Comparison of ENCODE assay signal across 8 cellular contexts in the genomic region with DNA sequence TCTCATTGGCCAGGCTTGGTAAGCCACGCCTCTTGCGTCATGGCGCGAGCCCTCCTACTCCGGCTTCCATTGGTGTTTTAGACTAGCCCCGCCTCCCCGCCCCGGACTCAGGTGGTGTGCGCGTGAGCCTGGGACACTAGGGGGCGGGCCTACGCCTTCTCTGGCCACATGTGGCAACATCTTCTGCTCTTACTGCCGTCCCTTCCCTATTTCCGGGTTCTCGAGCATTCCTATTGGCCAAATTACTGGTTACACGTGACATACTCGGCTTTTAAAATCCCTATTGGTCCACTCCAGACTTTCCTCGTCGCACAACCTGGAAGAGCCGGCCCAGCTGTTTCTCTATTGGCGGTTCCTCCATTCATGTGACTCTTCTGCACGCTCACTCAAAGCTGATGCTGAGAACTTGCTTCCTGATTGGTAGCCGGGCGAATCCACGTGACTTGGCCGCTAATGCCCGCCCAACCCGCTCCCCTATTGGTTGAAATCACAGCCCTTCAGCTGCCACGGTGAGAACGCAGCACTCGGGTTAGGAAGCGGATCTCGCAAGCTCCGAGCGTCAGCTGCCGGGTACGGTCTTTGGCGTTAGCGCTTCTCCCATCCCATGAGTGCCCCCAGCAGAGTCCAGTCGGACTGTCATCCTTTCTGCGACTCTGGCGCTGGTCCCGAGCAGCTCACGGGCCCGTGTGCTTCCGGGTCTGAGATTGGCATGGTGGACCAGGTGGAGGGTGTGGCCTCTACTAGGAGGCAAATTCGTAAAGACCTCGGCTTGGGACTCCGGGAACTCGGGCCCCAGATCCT. TPM values are rescaled to one million over a fixed set of nuclear protein-coding genes. Genes with fewer than 3 reads are reported as not detected.
DNase-seq lines count a peak whose midpoint lies in the region; ATAC-seq and TF ChIP-seq lines count a peak whose summit lies in the region.

TSS of gene BLOC1S3 (plus strand) at position 523 of the 801 bp plus-strand sequence. CDS start 513 bp downstream, outside the sequence.

- peaks cover 32% of the 10 kb centered on the region for H3K36me3 Mint-ChIP-seq in dendritic cell treated with granulocyte-macrophage colony-stimulating factor and Interleukin-4, amounts not matched to agents 40 ng/mL and 50 ng/mL, for 4 days (ENCODE audit: low read depth)

- H3K27ac Mint-ChIP-seq in dendritic cell treated with granulocyte-macrophage colony-stimulating factor and Interleukin-4, amounts not matched to agents 40 ng/mL and 50 ng/mL, for 4 days: peak within 1 kb of the TSS; percentile 89

- peak within 1 kb of the TSS; percentile 84 to 97 for H3K27ac ChIP-seq in left lung

- peak; percentile 14 to 54 for TF ChIP-seq CTCF in left lung (IDR thresholded peaks at IDR 0.05)

- peak within 1 kb of the TSS; percentile 88 to 96 for H3K4me3 ChIP-seq in left lung

- peak within 1 kb of the TSS; percentile 78 for H3K4me3 Mint-ChIP-seq in dendritic cell treated with granulocyte-macrophage colony-stimulating factor and Interleukin-4, amounts not matched to agents 40 ng/mL and 50 ng/mL, for 4 days

- peaks cover 0 to 6% of the 10 kb centered on the region in 2 donors for H3K36me3 ChIP-seq in left lung

- H3K4me1 ChIP-seq in left lung: peaks cover 13 to 63% of the 10 kb centered on the region in 2 donors

- H3K4me1 Mint-ChIP-seq in dendritic cell treated with granulocyte-macrophage colony-stimulating factor and Interleukin-4, amounts not matched to agents 40 ng/mL and 50 ng/mL, for 4 days (ENCODE audit: low read depth): peaks cover 43% of the 10 kb centered on the region

- H3K27me3 Mint-ChIP-seq in dendritic cell treated with granulocyte-macrophage colony-stimulating factor and Interleukin-4, amounts not matched to agents 40 ng/mL and 50 ng/mL, for 4 days: no peaks in the 10 kb centered on the region

- no peaks in the 10 kb centered on the region for H3K27me3 ChIP-seq in left lung

- peak; percentile 100 for DNase-seq in CD1c-positive myeloid dendritic cell (ENCODE audit: extremely low spot score)
- peak; percentile 100 for DNase-seq in NCI-H748 treated with DMSO at 0.1 percent for 48 hours (lab: John Stamatoyannopoulos, UW)
- DNase-seq in activated CD4-positive, alpha-beta T cell treated with anti-CD3 and anti-CD28 coated beads, Interleukin-2, amount 50 U/mL, for 24 hours (ENCODE audit: low read depth in 1 of 2, low spot score in 1 of 2): peak; percentile 99 to 100
- DNase-seq in left lung: peak; percentile 99 to 100
- DNase-seq in stimulated activated CD4-positive, alpha-beta T cell treated with anti-CD3 and anti-CD28 coated beads, Interleukin-2, amount 100 ng/mL, for 48 hours: peak; percentile 97 to 99

- H3K9me3 ChIP-seq in left lung: no peaks in the 10 kb centered on the region

- ATAC-seq in GM19372 (IDR thresholded peaks at IDR 0.05; ENCODE audit: low read depth, unreplicated experiment) (peak; percentile 78), HG03558 (IDR thresholded peaks at IDR 0.05; ENCODE audit: extremely low read depth, unreplicated experiment) (peak; percentile 64), left lung (peak; percentile 95)

- no peaks in the 10 kb centered on the region for H3K9me3 Mint-ChIP-seq in dendritic cell treated with granulocyte-macrophage colony-stimulating factor and Interleukin-4, amounts not matched to agents 40 ng/mL and 50 ng/mL, for 4 days

- intact Hi-C loops in dendritic cell treated with granulocyte-macrophage colony-stimulating factor and Interleukin-4, amounts not matched to agents 40 ng/mL and 50 ng/mL, for 4 days (cut with micrococcal nuclease): loop anchor here (5.0 to 10.0 kb wide), 2 partner anchors 66 to 176 kb away; partner anchors contain the start of genes EXOC3L2 and RELB
- intact Hi-C loops in left lung (cut with DNase I): no loop called here

RNA-seq across cellular contexts. Expression of gene BLOC1S3, which starts in this region (rescaled TPM):
- 10 to 100 TPM; 13.8 to 15.8 TPM for total RNA-seq in left lung

Comparison
In these comparisons a context has a peak if more than half of its experiments do, and no peak if none do; other contexts are left out.
1. Peak in every context shown above with its lines: DNase-seq, ATAC-seq, H3K4me3 ChIP-seq and H3K27ac ChIP-seq.